Comparison of ENCODE assay signal across 1 cellular context in genomic region chr5:94094793-94095441, GRCh38.
TF ChIP-seq lines count a peak whose summit lies in the region.

No MANE protein-coding gene starts in this region.

TF ChIP-seq in SK-N-SH, 30 proteins besides CTCF, POLR2A, EP300 and RAD21 (continued from another document):
- TF ChIP-seq, protein P1, sequence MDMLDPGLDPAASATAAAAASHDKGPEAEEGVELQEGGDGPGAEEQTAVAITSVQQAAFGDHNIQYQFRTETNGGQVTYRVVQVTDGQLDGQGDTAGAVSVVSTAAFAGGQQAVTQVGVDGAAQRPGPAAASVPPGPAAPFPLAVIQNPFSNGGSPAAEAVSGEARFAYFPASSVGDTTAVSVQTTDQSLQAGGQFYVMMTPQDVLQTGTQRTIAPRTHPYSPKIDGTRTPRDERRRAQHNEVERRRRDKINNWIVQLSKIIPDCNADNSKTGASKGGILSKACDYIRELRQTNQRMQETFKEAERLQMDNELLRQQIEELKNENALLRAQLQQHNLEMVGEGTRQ (IDR thresholded peaks at IDR 0.05; ENCODE audit: borderline replicate concordance, low read depth, low read length): no peak
- no peak for TF ChIP-seq USF1 (IDR thresholded peaks at IDR 0.05; ENCODE audit: borderline replicate concordance, low read depth)
- TF ChIP-seq, protein P2, sequence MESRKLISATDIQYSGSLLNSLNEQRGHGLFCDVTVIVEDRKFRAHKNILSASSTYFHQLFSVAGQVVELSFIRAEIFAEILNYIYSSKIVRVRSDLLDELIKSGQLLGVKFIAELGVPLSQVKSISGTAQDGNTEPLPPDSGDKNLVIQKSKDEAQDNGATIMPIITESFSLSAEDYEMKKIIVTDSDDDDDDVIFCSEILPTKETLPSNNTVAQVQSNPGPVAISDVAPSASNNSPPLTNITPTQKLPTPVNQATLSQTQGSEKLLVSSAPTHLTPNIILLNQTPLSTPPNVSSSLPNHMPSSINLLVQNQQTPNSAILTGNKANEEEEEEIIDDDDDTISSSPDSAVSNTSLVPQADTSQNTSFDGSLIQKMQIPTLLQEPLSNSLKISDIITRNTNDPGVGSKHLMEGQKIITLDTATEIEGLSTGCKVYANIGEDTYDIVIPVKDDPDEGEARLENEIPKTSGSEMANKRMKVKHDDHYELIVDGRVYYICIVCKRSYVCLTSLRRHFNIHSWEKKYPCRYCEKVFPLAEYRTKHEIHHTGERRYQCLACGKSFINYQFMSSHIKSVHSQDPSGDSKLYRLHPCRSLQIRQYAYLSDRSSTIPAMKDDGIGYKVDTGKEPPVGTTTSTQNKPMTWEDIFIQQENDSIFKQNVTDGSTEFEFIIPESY (IDR thresholded peaks at IDR 0.05; ENCODE audit: borderline replicate concordance, low read depth): no peak
- no peak for TF ChIP-seq GABPA (IDR thresholded peaks at IDR 0.05; ENCODE audit: low read depth)
- TF ChIP-seq TCF12 (IDR thresholded peaks at IDR 0.05): no peak
